In the genomic region with DNA sequence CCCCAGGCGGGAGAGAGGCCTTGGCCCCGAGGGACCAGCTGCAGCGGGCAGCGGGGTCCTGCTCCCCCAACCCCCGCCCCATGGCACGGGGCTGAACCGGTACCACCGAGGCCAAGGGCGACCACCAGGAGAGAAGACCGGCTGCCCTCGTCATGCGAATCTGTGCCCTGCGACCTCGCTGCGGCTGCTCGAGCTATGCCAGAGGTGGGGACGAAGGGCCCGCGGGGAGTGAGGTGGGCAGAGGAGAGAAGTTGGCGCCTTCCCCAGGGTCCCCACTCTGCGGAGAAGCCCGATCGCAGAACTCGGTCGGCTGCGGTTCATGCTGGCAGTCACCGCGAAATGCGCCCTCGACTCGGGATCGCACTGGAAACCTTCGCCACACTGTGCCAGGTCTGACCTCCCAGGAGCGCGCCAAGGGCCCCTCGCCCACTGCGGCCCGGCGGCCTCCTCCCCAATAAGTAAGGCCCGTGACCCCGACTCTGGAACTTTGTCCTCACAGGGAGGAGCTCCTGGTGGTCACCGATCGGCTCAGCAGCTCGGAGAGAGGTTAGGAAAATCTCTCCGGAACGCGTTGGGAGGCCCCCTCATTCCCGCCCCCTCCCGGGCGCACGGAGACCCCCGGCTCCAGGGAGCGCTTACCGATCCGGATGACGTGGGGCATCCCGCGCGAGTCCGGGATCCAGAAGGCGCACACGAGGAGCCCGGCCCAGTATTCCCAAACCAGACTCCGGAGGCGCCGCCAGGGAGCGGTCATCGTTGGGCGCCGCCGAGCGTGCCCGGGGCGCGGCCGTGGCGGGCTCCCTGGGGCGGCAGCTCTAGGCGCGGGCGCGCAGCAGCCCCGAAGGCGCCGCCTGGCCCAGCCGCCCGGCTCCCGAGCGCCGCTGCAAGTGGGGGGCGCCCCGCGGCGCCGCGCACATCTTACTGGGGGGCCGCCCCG, we compare ENCODE assay signal across 15 cellular contexts. TPM values are rescaled to one million over a fixed set of nuclear protein-coding genes. Genes with fewer than 3 reads are reported as not detected.
DNase-seq lines count a peak whose midpoint lies in the region; TF ChIP-seq lines count a peak whose summit lies in the region.
"Had no signal": no experiment of that assay in that cellular context is flagged by ENCODE, and none has a peak within 500 bp of the region (broad histone marks: within the 10 kb centered on the region; RNA-seq: fewer than 3 reads in every experiment).

No MANE protein-coding gene starts in this region.

- H3K36me3 ChIP-seq in ectodermal cell (ENCODE audit: control insufficient read depth, insufficient read depth, low read length) (no peaks in the 10 kb centered on the region), rectal smooth muscle tissue (ENCODE audit: control insufficient read depth, insufficient read depth, low read length) (no peaks in the 10 kb centered on the region)
- H3K36me3 ChIP-seq: neutrophil, thyroid gland had no signal

- DNase-seq in NCI-H1417 (lab: John Stamatoyannopoulos, UW) (peak; percentile 53 to 93 (median 83)), NCI-H1417 treated with DMSO at 0.1 percent for 48 hours (lab: John Stamatoyannopoulos, UW) (no peak), GM20000 (ENCODE audit: low spot score) (peak; percentile 38), activated gamma-delta T cell (lab: John Stamatoyannopoulos, UW) (no peak), SHP77 (lab: John Stamatoyannopoulos, UW) (no peak), DMS53 treated with DMSO at 0.1 percent for 48 hours (lab: John Stamatoyannopoulos, UW; ENCODE audit: unreplicated experiment) (no peak)
- DNase-seq: activated CD4-positive, alpha-beta T cell treated with anti-CD3 and anti-CD28 coated beads for 1 hour; effector CD8-positive, alpha-beta T cell; foreskin keratinocyte; left colon; thyroid gland had no signal

- H3K27ac ChIP-seq in ectodermal cell (ENCODE audit: insufficient read depth, low read depth, low read length, poor library complexity, severe bottlenecking) (no peak overlapping the region), rectal smooth muscle tissue (ENCODE audit: low read depth, low read length) (no peak overlapping the region)
- H3K27ac ChIP-seq: foreskin keratinocyte, neutrophil, thyroid gland had no signal

- peaks cover 92% of the 10 kb centered on the region for H3K27me3 ChIP-seq in ectodermal cell (ENCODE audit: control insufficient read depth, insufficient read depth, low read length, poor library complexity, severe bottlenecking)
- peaks cover 37% of the 10 kb centered on the region for H3K27me3 ChIP-seq in rectal smooth muscle tissue (ENCODE audit: control insufficient read depth, insufficient read depth, low read length)

- no peaks in the 10 kb centered on the region for H3K9me3 ChIP-seq in ectodermal cell (ENCODE audit: control insufficient read depth, low read length)
- H3K9me3 ChIP-seq: neutrophil, thyroid gland had no signal

- H3K4me3 ChIP-seq in ectodermal cell (ENCODE audit: insufficient read depth, low read depth, low read length) (peak overlapping the region; percentile 39), rectal smooth muscle tissue (ENCODE audit: low read length) (peak overlapping the region; percentile 21)
- H3K4me3 ChIP-seq: thyroid gland had no signal

- 1% methylated on average over 98 of the region's 98 CpGs for WGBS in ectodermal cell, 2 experiments

- H3K4me1 ChIP-seq in ectodermal cell (ENCODE audit: control insufficient read depth, insufficient read depth, low read length) (peaks cover 83% of the 10 kb centered on the region), rectal smooth muscle tissue (ENCODE audit: control insufficient read depth, insufficient read depth, low read length) (no peaks in the 10 kb centered on the region)
- H3K4me1 ChIP-seq: foreskin keratinocyte, thyroid gland had no signal

- TF ChIP-seq CTCF in GM20000 (IDR thresholded peaks at IDR 0.05; ENCODE audit: extremely low read depth, missing control alignments) = no peak

- no peak overlapping the region for H3K9ac ChIP-seq in rectal smooth muscle tissue (ENCODE audit: low read length)

RNA-seq across cellular contexts. Expression of a gene that starts 0.7 kb away (rescaled TPM):
- 3.5 TPM for polyA plus RNA-seq in ectodermal cell (2013, experiment 1 of 4)
- polyA plus RNA-seq in ectodermal cell (2013, experiment 2 of 4) = 6.0 TPM
- 4.8 TPM for polyA plus RNA-seq in ectodermal cell (2013, experiment 3 of 4)
- 6.5 TPM for polyA plus RNA-seq in ectodermal cell (2013, experiment 4 of 4)
- polyA plus RNA-seq: foreskin keratinocyte, HepG2 had no signal

Comparison
In these comparisons a context has a peak if more than half of its experiments do, and no peak if none do; other contexts are left out.
1. DNase-seq: peak in NCI-H1417 (3 of 3) and GM20000 (single experiment); none in NCI-H1417 treated with DMSO at 0.1 percent for 48 hours (single experiment), activated gamma-delta T cell (single experiment), SHP77 (0 of 2) and DMS53 treated with DMSO at 0.1 percent for 48 hours (single experiment).